ENCODE assay signal across 22 cellular contexts in the genomic region with DNA sequence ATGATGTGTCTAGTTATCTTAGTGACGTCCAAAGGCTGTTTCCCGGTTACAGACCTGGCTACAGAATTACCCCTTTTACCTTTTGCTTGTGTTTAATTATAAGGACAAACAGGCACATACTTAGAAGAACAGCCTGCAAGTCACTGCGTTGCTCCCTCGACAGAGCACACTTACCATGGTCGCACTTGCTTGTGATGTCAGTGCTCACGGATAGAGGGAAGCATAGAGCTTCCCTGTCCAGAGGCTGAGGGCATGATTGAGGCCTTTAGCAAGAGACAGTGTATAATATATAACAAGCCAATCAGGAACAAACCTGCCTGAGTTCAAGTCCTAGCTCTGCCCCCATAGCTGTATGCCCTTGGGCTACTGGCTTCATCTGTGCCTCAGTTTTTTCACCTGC.
A peak's percentile ranks its signal among the peaks of the same experiment; 100 is the strongest.
DNase-seq lines count a peak whose midpoint lies in the region; ATAC-seq and TF ChIP-seq lines count a peak whose summit lies in the region.
"Had no signal": no experiment of that assay in that cellular context is flagged by ENCODE, and none has a peak within 500 bp of the region (broad histone marks: within the 10 kb centered on the region; RNA-seq: fewer than 3 reads in every experiment).

No MANE protein-coding gene starts in this region.

- peaks cover 6% of the 10 kb centered on the region for H3K27me3 Mint-ChIP-seq in endodermal cell (ENCODE audit: insufficient read depth)
- no peaks in the 10 kb centered on the region for H3K27me3 Mint-ChIP-seq in activated T-helper 17 cell treated with anti-CD3 and anti-CD28 coated beads, Interleukin-2, amount 50 U/mL, for 72 hours
- peaks cover 0 to 4% (median 0%) of the 10 kb centered on the region in 3 donors for H3K27me3 Mint-ChIP-seq in CD14-positive monocyte (ENCODE audit: low read depth in 3 of 3)

- H3K4me1 ChIP-seq in A673 (ENCODE audit: insufficient read depth, low read length, poor library complexity, severe bottlenecking) (no peaks in the 10 kb centered on the region), endodermal cell (ENCODE audit: control insufficient read depth, insufficient read depth, low read length) (peaks cover 2% of the 10 kb centered on the region)

- 72 to 88% methylated on average over 5 to 6 of the region's 6 CpGs for WGBS in endodermal cell (ENCODE audit: insufficient coverage in 1 of 2, insufficient read length in 1 of 2), 2 experiments

- peaks cover 2% of the 10 kb centered on the region for H3K36me3 Mint-ChIP-seq in endodermal cell (ENCODE audit: low read depth)
- H3K36me3 Mint-ChIP-seq in activated T-helper 17 cell treated with anti-CD3 and anti-CD28 coated beads, Interleukin-2, amount 50 U/mL, for 72 hours (ENCODE audit: low read depth): no peaks in the 10 kb centered on the region
- no peaks in the 10 kb centered on the region for H3K36me3 Mint-ChIP-seq in CD14-positive monocyte

- H3K27ac Mint-ChIP-seq in endodermal cell (no peak overlapping the region), CD14-positive monocyte (no peak overlapping the region)
- H3K27ac Mint-ChIP-seq in activated T-helper 17 cell treated with anti-CD3 and anti-CD28 coated beads, Interleukin-2, amount 50 U/mL, for 72 hours: no peak overlapping the region
- H3K27ac Mint-ChIP-seq: activated naive CD4-positive, alpha-beta T cell treated with anti-CD3 and anti-CD28 coated beads for 36 hours; T-helper 2 cell treated with Interferon-gamma antibody and Interleukin-4, amounts not matched to agents 5 μg/mL and 100 μg/mL, for 36 hours had no signal

- DNase-seq in A673 (ENCODE audit: low spot score): no peak
- DNase-seq in HFF-Myc (ENCODE audit: extremely low read depth, low read depth): no peak
- DNase-seq in RPMI7951 (ENCODE audit: low read depth): peak; percentile 10
- peak; percentile 74 for DNase-seq in endodermal cell
- no peak for DNase-seq in CD14-positive monocyte (ENCODE audit: low spot score)
- DNase-seq in activated naive CD4-positive, alpha-beta T cell (lab: John Stamatoyannopoulos, UW): no peak
- no peak for DNase-seq in substantia nigra (lab: John Stamatoyannopoulos, UW)
- DNase-seq: activated CD4-positive, alpha-beta T cell treated with anti-CD3 and anti-CD28 coated beads for 48 hours; activated naive CD4-positive, alpha-beta T cell treated with anti-CD3 and anti-CD28 coated beads for 36 hours; activated T-cell treated with anti-CD3 and anti-CD28 coated beads, Interleukin-2, amount 50 U/mL, for 48 hours; BE2C; Caco-2; DND-41; naive B cell; NCI-H1436 treated with DMSO at 0.1 percent for 48 hours; NCI-H2171 treated with DMSO at 0.1 percent for 48 hours; NCI-H524; stimulated activated CD4-positive, alpha-beta T cell treated with anti-CD3 and anti-CD28 coated beads, Interleukin-1b, Interleukin-23, amount 100 ng/mL, for 48 hours had no signal

- no peak overlapping the region for H3K9ac ChIP-seq in endodermal cell (ENCODE audit: extremely low read depth, low read length, poor library complexity, severe bottlenecking)

- CTCF ChIA-PET in A673 (lab: Charles Lee): interaction anchor here (0.6 kb wide), 1 partner anchor 265 kb away, joined by 3 read pairs; no protein-coding TSS in a partner anchor

- H3K4me3 Mint-ChIP-seq in endodermal cell: no peak overlapping the region
- H3K4me3 Mint-ChIP-seq in activated T-helper 17 cell treated with anti-CD3 and anti-CD28 coated beads, Interleukin-2, amount 50 U/mL, for 72 hours: no peak overlapping the region
- no peak overlapping the region for H3K4me3 Mint-ChIP-seq in CD14-positive monocyte
- H3K4me3 Mint-ChIP-seq: activated naive CD4-positive, alpha-beta T cell treated with anti-CD3 and anti-CD28 coated beads for 36 hours; naive B cell; T-helper 2 cell treated with Interferon-gamma antibody and Interleukin-4, amounts not matched to agents 5 μg/mL and 100 μg/mL, for 36 hours had no signal

- POLR2A ChIA-PET in A673 (lab: Charles Lee; ENCODE audit: low non-redundant PET): no interaction called here

- H3K27me3 ChIP-seq in A673 (replicated peaks; ENCODE audit: insufficient read depth, low read depth, low read length, poor library complexity): no peaks in the 10 kb centered on the region
- H3K27me3 ChIP-seq in endodermal cell (ENCODE audit: control insufficient read depth, insufficient read depth, low read length, poor library complexity, severe bottlenecking): no peaks in the 10 kb centered on the region
- H3K27me3 ChIP-seq: BE2C had no signal

- no peak overlapping the region for H3K27ac ChIP-seq in A673 (ENCODE audit: low read depth, low read length, poor library complexity, severe bottlenecking)
- H3K27ac ChIP-seq in endodermal cell (ENCODE audit: low read depth, low read length): no peak overlapping the region
- H3K27ac ChIP-seq in substantia nigra (ENCODE audit: low read depth, low read length, poor library complexity, severe bottlenecking): no peak overlapping the region
- H3K27ac ChIP-seq: skin epidermis had no signal

- H3K4me3 ChIP-seq in A673 (ENCODE audit: low read depth, low read length, poor library complexity, severe bottlenecking) (no peak overlapping the region), HFF-Myc (replicated peaks; ENCODE audit: low read depth, low read length) (no peak overlapping the region), endodermal cell (ENCODE audit: low read length) (no peak overlapping the region)
- H3K4me3 ChIP-seq: skin epidermis had no signal

- H3K9me3 Mint-ChIP-seq in endodermal cell (no peaks in the 10 kb centered on the region), CD14-positive monocyte (no peaks in the 10 kb centered on the region)
- H3K9me3 Mint-ChIP-seq in activated T-helper 17 cell treated with anti-CD3 and anti-CD28 coated beads, Interleukin-2, amount 50 U/mL, for 72 hours: no peaks in the 10 kb centered on the region
- H3K9me3 Mint-ChIP-seq: activated naive CD4-positive, alpha-beta T cell treated with anti-CD3 and anti-CD28 coated beads for 36 hours; naive B cell; T-helper 2 cell treated with Interferon-gamma antibody and Interleukin-4, amounts not matched to agents 5 μg/mL and 100 μg/mL, for 36 hours had no signal

- no TSS peak for BruUV-seq in A673 (replicated peaks; lab: Mats Ljungman, UMichigan)

- intact Hi-C loops in A673 (cut with micrococcal nuclease; ENCODE audit: unreplicated experiment) (no loop called here), CD14-positive monocyte (cut with micrococcal nuclease) (no loop called here)

- ATAC-seq in activated T-helper 17 cell treated with anti-CD3 and anti-CD28 coated beads, Interleukin-2, amount 50 U/mL, for 72 hours (replicated peaks): no peak
- ATAC-seq: SK-N-SH treated with all-trans-retinoic acid at 6 μM for 48 hours had no signal

- H3K4me1 Mint-ChIP-seq in endodermal cell (peaks cover 25% of the 10 kb centered on the region), CD14-positive monocyte (no peaks in the 10 kb centered on the region)
- H3K4me1 Mint-ChIP-seq in activated T-helper 17 cell treated with anti-CD3 and anti-CD28 coated beads, Interleukin-2, amount 50 U/mL, for 72 hours: no peaks in the 10 kb centered on the region

- H3K9me3 ChIP-seq in A673 (ENCODE audit: low read depth, low read length, poor library complexity, severe bottlenecking) (no peaks in the 10 kb centered on the region), endodermal cell (ENCODE audit: control insufficient read depth, low read length) (no peaks in the 10 kb centered on the region)
- H3K9me3 ChIP-seq: BE2C, Caco-2 had no signal

- TF ChIP-seq CTCF in A673 (conservative IDR thresholded peaks at IDR 0.05; ENCODE audit: low read depth, low read length) (0 out of 2 replicates have a peak, but pooled peaks have one; percentile 16), HFF-Myc (IDR thresholded peaks at IDR 0.05; ENCODE audit: low read depth, low read length, missing control alignments) (peak; percentile 9), endodermal cell (conservative IDR thresholded peaks at IDR 0.05) (peak; percentile 71), CD14-positive monocyte (IDR thresholded peaks at IDR 0.05) (no peak)

- H3K36me3 ChIP-seq in A673 (ENCODE audit: insufficient read depth, low read length, poor library complexity, severe bottlenecking): no peaks in the 10 kb centered on the region
- no peaks in the 10 kb centered on the region for H3K36me3 ChIP-seq in endodermal cell (ENCODE audit: control insufficient read depth, insufficient read depth, low read length)

Comparison
In these comparisons a context has a peak if more than half of its experiments do, and no peak if none do; other contexts are left out.
1. DNase-seq: peak in RPMI7951 (single experiment) and endodermal cell (single experiment); none in A673 (single experiment), HFF-Myc (single experiment), CD14-positive monocyte (single experiment), activated naive CD4-positive, alpha-beta T cell (0 of 4) and substantia nigra (0 of 49).